In the genomic region with DNA sequence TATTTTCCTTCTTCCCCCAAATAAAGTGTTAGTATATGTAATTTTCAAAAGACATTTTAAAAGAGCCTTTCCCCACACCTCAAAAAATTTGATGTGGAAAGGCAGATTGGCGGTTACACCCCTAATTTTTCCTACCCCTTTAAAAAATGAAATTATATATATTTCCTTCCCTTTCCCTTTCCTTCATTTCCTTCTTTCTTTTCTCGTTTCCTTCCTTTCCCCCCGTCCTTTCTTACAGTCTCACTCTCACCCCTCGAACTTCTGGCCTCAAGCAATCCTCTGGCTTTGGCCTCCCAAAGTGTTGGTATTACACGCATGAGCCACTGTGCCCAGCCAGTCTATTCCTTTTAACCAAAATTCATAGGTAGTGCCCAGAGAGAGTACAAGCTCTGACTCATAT, we compare ENCODE assay signal across 16 cellular contexts.
DNase-seq lines count a peak whose midpoint lies in the region; ATAC-seq and TF ChIP-seq lines count a peak whose summit lies in the region.
"Had no signal": no experiment of that assay in that cellular context is flagged by ENCODE, and none has a peak within 500 bp of the region (broad histone marks: within the 10 kb centered on the region; RNA-seq: fewer than 3 reads in every experiment).

No MANE protein-coding gene starts in this region.

- no peak overlapping the region for H3K9ac ChIP-seq in BLaER1

- H3K4me3 ChIP-seq in BLaER1 (no peak overlapping the region), HEK293 (ENCODE audit: low read depth, low read length) (no peak overlapping the region)
- H3K4me3 ChIP-seq: GM12878, HAP-1 had no signal

- no peak for ATAC-seq in GM21367 (IDR thresholded peaks at IDR 0.05; ENCODE audit: unreplicated experiment)
- no peak for ATAC-seq in HG03442 (IDR thresholded peaks at IDR 0.05; ENCODE audit: unreplicated experiment)
- ATAC-seq: GM12878, HepG2 had no signal

- TF ChIP-seq CTCF in HEK293 (tag by site-specific recombination; IDR thresholded peaks at IDR 0.05) (no peak), VCaP (conservative IDR thresholded peaks at IDR 0.05) (no peak)

- peaks cover 29% of the 10 kb centered on the region for H3K36me3 ChIP-seq in BLaER1
- peaks cover 10 to 31% of the 10 kb centered on the region in 2 experiments; a peak in 2 of 3 replicates for H3K36me3 ChIP-seq in HEK293 (ENCODE audit: control insufficient read depth in 2 of 2, insufficient read depth in 1 of 2, low read length in 2 of 2)

- H3K27ac ChIP-seq in BLaER1, result no peak overlapping the region
- no peak overlapping the region for H3K27ac ChIP-seq in HEK293 (ENCODE audit: extremely low read depth, low read depth, low read length)
- H3K27ac ChIP-seq in VCaP, result peak overlapping the region; percentile 10; the same call in 1 of the 2 replicates

- POLR2A ChIA-PET in HEK293 (lab: Yijun Ruan, JAX), result no interaction called here

- CTCF ChIA-PET in HEK293 (lab: Yijun Ruan, JAX), result no interaction called here

- H3K27me3 ChIP-seq in BLaER1, result no peaks in the 10 kb centered on the region
- H3K27me3 ChIP-seq: BE2C had no signal

- no peaks in the 10 kb centered on the region for H4K20me1 ChIP-seq in BLaER1

- H3K4me1 ChIP-seq in BLaER1 (peaks cover 43% of the 10 kb centered on the region), HEK293 (ENCODE audit: control insufficient read depth, insufficient read depth, low read length) (peaks cover 3% of the 10 kb centered on the region; the same call in 1 of the 2 replicates)

- H3K4me2 ChIP-seq in BLaER1, result 0 out of 2 replicates have a peak overlapping the region, but pooled peaks have one; percentile 5

- no peak for DNase-seq in cerebellar cortex (ENCODE audit: low spot score)
- DNase-seq: ACHN; BE2C; CD4-positive, alpha-beta memory T cell; DMS153; DND-41; EL; KBM-7 had no signal

- H3K9me3 ChIP-seq in BLaER1 (no peaks in the 10 kb centered on the region), HEK293 (ENCODE audit: control insufficient read depth, insufficient read depth, low read depth, low read length) (no peaks in the 10 kb centered on the region)
- H3K9me3 ChIP-seq: BE2C, HAP-1 had no signal

TF ChIP-seq in HEK293, 187 proteins besides CTCF, POLR2A, EP300 and RAD21:
- TF ChIP-seq, protein P1, sequence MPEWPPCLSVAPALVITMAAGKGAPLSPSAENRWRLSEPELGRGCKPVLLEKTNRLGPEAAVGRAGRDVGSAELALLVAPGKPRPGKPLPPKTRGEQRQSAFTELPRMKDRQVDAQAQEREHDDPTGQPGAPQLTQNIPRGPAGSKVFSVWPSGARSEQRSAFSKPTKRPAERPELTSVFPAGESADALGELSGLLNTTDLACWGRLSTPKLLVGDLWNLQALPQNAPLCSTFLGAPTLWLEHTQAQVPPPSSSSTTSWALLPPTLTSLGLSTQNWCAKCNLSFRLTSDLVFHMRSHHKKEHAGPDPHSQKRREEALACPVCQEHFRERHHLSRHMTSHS (tag by site-specific recombination; IDR thresholded peaks at IDR 0.05), result no peak
- TF ChIP-seq PRDM1 (tag by site-specific recombination; IDR thresholded peaks at IDR 0.05), result peak; percentile 95
